Comparison of ENCODE assay signal across 8 cellular contexts in genomic region chr1:112849967-112850641, GRCh38.
DNase-seq lines count a peak whose midpoint lies in the region; ATAC-seq lines count a peak whose summit lies in the region.

No MANE protein-coding gene starts in this region.

- intact Hi-C loops in posterior vena cava (cut with DNase I): no loop called here

- H3K4me1 ChIP-seq in HUES48 (ENCODE audit: control insufficient read depth, insufficient read depth, low read length): peaks cover 20% of the 10 kb centered on the region
- H3K4me1 ChIP-seq in iPS-20b (ENCODE audit: insufficient read depth, low read length): peaks cover 6% of the 10 kb centered on the region; the same call in 1 of the 2 replicates
- no peaks in the 10 kb centered on the region for H3K4me1 ChIP-seq in CD8-positive, alpha-beta memory T cell (ENCODE audit: insufficient read depth, low read length)

- H3K27ac ChIP-seq in HUES48 (ENCODE audit: low read depth, low read length) (no peak overlapping the region), iPS-20b (ENCODE audit: low read length) (no peak overlapping the region)
- H3K27ac ChIP-seq in CD8-positive, alpha-beta memory T cell (ENCODE audit: low read depth, low read length): no peak overlapping the region

- CTCF ChIA-PET in CD8-positive, alpha-beta memory T cell (lab: Charles Lee): no interaction called here

- H3K4me1 Mint-ChIP-seq in activated naive CD8-positive, alpha-beta T cell treated with anti-CD3 and anti-CD28 coated beads, Interleukin-2, amount 50 U/mL, for 24 hours: no peaks in the 10 kb centered on the region
- H3K4me1 Mint-ChIP-seq in stimulated activated naive CD8-positive, alpha-beta T cell treated with anti-CD3 and anti-CD28 coated beads, Interleukin-15, amount 100 ng/mL, for 72 hours: peaks cover 18% of the 10 kb centered on the region
- H3K4me1 Mint-ChIP-seq in CD8-positive, alpha-beta memory T cell: peaks cover 0 to 3% (median 3%) of the 10 kb centered on the region in 3 donors

- H3K4me3 ChIP-seq in HUES48 (ENCODE audit: low read depth, low read length) (peak overlapping the region; percentile 44; the same call in 1 of the 2 replicates), iPS-20b (ENCODE audit: low read length) (peak overlapping the region; percentile 51)
- no peak overlapping the region for H3K4me3 ChIP-seq in CD8-positive, alpha-beta memory T cell (ENCODE audit: low read length)

- H3K27me3 ChIP-seq in HUES48 (ENCODE audit: control insufficient read depth, insufficient read depth, low read length): no peaks in the 10 kb centered on the region; the same call in 1 of the 2 replicates
- peaks cover 10% of the 10 kb centered on the region; the same call in 1 of the 2 replicates for H3K27me3 ChIP-seq in iPS-20b (ENCODE audit: insufficient read depth, low read length)
- peaks cover 3% of the 10 kb centered on the region for H3K27me3 ChIP-seq in CD8-positive, alpha-beta memory T cell (ENCODE audit: insufficient read depth, low read length, poor library complexity, severe bottlenecking)

- H3K27ac Mint-ChIP-seq in activated naive CD8-positive, alpha-beta T cell treated with anti-CD3 and anti-CD28 coated beads, Interleukin-2, amount 50 U/mL, for 24 hours: no peak overlapping the region
- H3K27ac Mint-ChIP-seq in stimulated activated naive CD8-positive, alpha-beta T cell treated with anti-CD3 and anti-CD28 coated beads, Interleukin-15, amount 100 ng/mL, for 72 hours: peak overlapping the region in 1 of 2 donors; percentile 72
- no peak overlapping the region for H3K27ac Mint-ChIP-seq in CD8-positive, alpha-beta memory T cell

- no peaks in the 10 kb centered on the region for H3K36me3 Mint-ChIP-seq in activated naive CD8-positive, alpha-beta T cell treated with anti-CD3 and anti-CD28 coated beads, Interleukin-2, amount 50 U/mL, for 24 hours (ENCODE audit: low read depth)
- H3K36me3 Mint-ChIP-seq in CD8-positive, alpha-beta memory T cell: no peaks in the 10 kb centered on the region

- no peaks in the 10 kb centered on the region for H3K9me3 Mint-ChIP-seq in activated naive CD8-positive, alpha-beta T cell treated with anti-CD3 and anti-CD28 coated beads, Interleukin-2, amount 50 U/mL, for 24 hours
- no peaks in the 10 kb centered on the region for H3K9me3 Mint-ChIP-seq in stimulated activated naive CD8-positive, alpha-beta T cell treated with anti-CD3 and anti-CD28 coated beads, Interleukin-15, amount 100 ng/mL, for 72 hours
- H3K9me3 Mint-ChIP-seq in CD8-positive, alpha-beta memory T cell: no peaks in the 10 kb centered on the region

- no peak for ATAC-seq in activated naive CD8-positive, alpha-beta T cell treated with anti-CD3 and anti-CD28 coated beads, Interleukin-2, amount 50 U/mL, for 24 hours
- ATAC-seq in stimulated activated naive CD8-positive, alpha-beta T cell treated with anti-CD3 and anti-CD28 coated beads, Interleukin-15, amount 100 ng/mL, for 72 hours: no peak
- no peak for ATAC-seq in HG02759 (IDR thresholded peaks at IDR 0.05; ENCODE audit: unreplicated experiment)

- H3K9ac ChIP-seq in HUES48 (ENCODE audit: low read depth, low read length) (peak overlapping the region; percentile 55; the same call in 1 of the 2 replicates), iPS-20b (ENCODE audit: low read depth, low read length) (peak overlapping the region; percentile 61; the same call in 1 of the 2 replicates)

- H3K4me3 Mint-ChIP-seq in activated naive CD8-positive, alpha-beta T cell treated with anti-CD3 and anti-CD28 coated beads, Interleukin-2, amount 50 U/mL, for 24 hours: peak overlapping the region; percentile 51
- H3K4me3 Mint-ChIP-seq in stimulated activated naive CD8-positive, alpha-beta T cell treated with anti-CD3 and anti-CD28 coated beads, Interleukin-15, amount 100 ng/mL, for 72 hours: peak overlapping the region; percentile 44 to 70
- peak overlapping the region in 1 of 7 donors; percentile 50 for H3K4me3 Mint-ChIP-seq in CD8-positive, alpha-beta memory T cell

- H3K36me3 ChIP-seq in HUES48 (ENCODE audit: control insufficient read depth, insufficient read depth, low read length) (no peaks in the 10 kb centered on the region), iPS-20b (ENCODE audit: insufficient read depth, low read depth, low read length) (no peaks in the 10 kb centered on the region)
- H3K36me3 ChIP-seq in CD8-positive, alpha-beta memory T cell (ENCODE audit: insufficient read depth, low read length): no peaks in the 10 kb centered on the region

- H3K9me3 ChIP-seq in HUES48 (ENCODE audit: control insufficient read depth, insufficient read depth, low read length) (no peaks in the 10 kb centered on the region), iPS-20b (ENCODE audit: insufficient read depth, low read depth, low read length) (no peaks in the 10 kb centered on the region)
- H3K9me3 ChIP-seq in CD8-positive, alpha-beta memory T cell (ENCODE audit: low read length): no peaks in the 10 kb centered on the region

- POLR2A ChIA-PET in CD8-positive, alpha-beta memory T cell (lab: Charles Lee): no interaction called here

- DNase-seq in activated naive CD8-positive, alpha-beta T cell treated with anti-CD3 and anti-CD28 coated beads, Interleukin-2, amount 50 U/mL, for 24 hours: no peak
- DNase-seq in stimulated activated naive CD8-positive, alpha-beta T cell treated with anti-CD3 and anti-CD28 coated beads, Interleukin-15, amount 100 ng/mL, for 72 hours: no peak
- DNase-seq in NK-92 treated with Interleukin-12 subunit alpha and Interleukin-12 subunit beta, amount 100 ng/mL, for 24 hours (lab: John Stamatoyannopoulos, UW): no peak
- DNase-seq in posterior vena cava (ENCODE audit: low spot score): no peak
- DNase-seq in CD8-positive, alpha-beta memory T cell: no peak

- H3K27me3 Mint-ChIP-seq in activated naive CD8-positive, alpha-beta T cell treated with anti-CD3 and anti-CD28 coated beads, Interleukin-2, amount 50 U/mL, for 24 hours: peaks cover 44% of the 10 kb centered on the region
- peaks cover 65% of the 10 kb centered on the region for H3K27me3 Mint-ChIP-seq in stimulated activated naive CD8-positive, alpha-beta T cell treated with anti-CD3 and anti-CD28 coated beads, Interleukin-15, amount 100 ng/mL, for 72 hours
- H3K27me3 Mint-ChIP-seq in CD8-positive, alpha-beta memory T cell: peaks cover 27 to 50% of the 10 kb centered on the region in 2 donors
